Comparison of ENCODE assay signal across 21 cellular contexts in genomic region chr15:59147666-59148065, GRCh38.
"Had no signal": no experiment of that assay in that cellular context is flagged by ENCODE, and none has a peak within 500 bp of the region (broad histone marks: within the 10 kb centered on the region; RNA-seq: fewer than 3 reads in every experiment).

No MANE protein-coding gene starts in this region.

- H3K27me3 ChIP-seq: colonic mucosa, SJCRH30 had no signal

- H3K4me1 ChIP-seq: colonic mucosa, SJCRH30 had no signal

- H3K27ac ChIP-seq: colonic mucosa, SJCRH30 had no signal

- DNase-seq: activated CD4-positive, alpha-beta memory T cell treated with anti-CD3 and anti-CD28 coated beads for 36 hours; activated CD4-positive, alpha-beta T cell treated with anti-CD3 and anti-CD28 coated beads, Interleukin-2, amount 10 ng/mL, durations not matched to agents 7 days and 5 days; activated CD4-positive, CD25-positive, alpha-beta regulatory T cell treated with anti-CD3 and anti-CD28 coated beads, Interleukin-2, amount 50 U/mL, for 72 hours; activated CD8-positive, alpha-beta memory T cell treated with anti-CD3 and anti-CD28 coated beads for 24 hours; activated gamma-delta T cell; activated naive CD4-positive, alpha-beta T cell treated with anti-CD3 and anti-CD28 coated beads, Interleukin-2, amount 10 ng/mL, durations not matched to agents 7 days and 5 days; activated naive CD8-positive, alpha-beta T cell treated with anti-CD3 and anti-CD28 coated beads for 36 hours; activated T-cell treated with anti-CD3 and anti-CD28 coated beads, Interleukin-2, amount 50 U/mL, for 4 hours; cerebellar nuclear complex; colonic mucosa; NCI-H1092; NCI-H1417; NCI-H1930; NCI-H2171 treated with DMSO at 0.1 percent for 48 hours; NCI-H345; NCI-H510A; NCI-H526 treated with DMSO at 0.1 percent for 48 hours; NCI-H82; Right ventricle myocardium superior; SJCRH30; SK-N-SH had no signal

- H3K9ac ChIP-seq: SK-N-SH had no signal

- ATAC-seq: activated T-cell treated with anti-CD3 and anti-CD28 coated beads, Interleukin-2, amount 50 U/mL, for 4 hours had no signal

- H3K36me3 ChIP-seq: colonic mucosa had no signal

- H3K4me3 ChIP-seq: colonic mucosa, SJCRH30 had no signal

- H3K9me3 ChIP-seq: colonic mucosa, SJCRH30, SK-N-SH had no signal
